Comparison of ENCODE assay signal across 14 cellular contexts in genomic region chr9:115167175-115167574, GRCh38. TPM values are rescaled to one million over a fixed set of nuclear protein-coding genes. Genes with fewer than 3 reads are reported as not detected.
DNase-seq lines count a peak whose midpoint lies in the region; ATAC-seq, FAIRE-seq and TF ChIP-seq lines count a peak whose summit lies in the region.
"Had no signal": no experiment of that assay in that cellular context is flagged by ENCODE, and none has a peak within 500 bp of the region (broad histone marks: within the 10 kb centered on the region; RNA-seq: fewer than 3 reads in every experiment).

No MANE protein-coding gene starts in this region.

- H3K23ac ChIP-seq in H9 (ENCODE audit: insufficient read length, low read depth, low read length), result no peak overlapping the region

- H2AFZ ChIP-seq in osteoblast (ENCODE audit: low read length) (no peak overlapping the region), H9 (ENCODE audit: low read length) (no peak overlapping the region)

- H2BK15ac ChIP-seq in H9 (ENCODE audit: low read depth, low read length), result no peak overlapping the region

- peaks cover 7% of the 10 kb centered on the region for H3K27me3 Mint-ChIP-seq in H9 (ENCODE audit: low read depth)
- H3K27me3 Mint-ChIP-seq: activated B cell treated with CpG ODN at 0.5 μM for 24 hours had no signal

- H3K4ac ChIP-seq in H9 (ENCODE audit: low read depth, low read length), result no peak overlapping the region

- peak overlapping the region; percentile 46 for H3K4me2 ChIP-seq in osteoblast (ENCODE audit: insufficient read depth, low read length)
- no peak overlapping the region for H3K4me2 ChIP-seq in H9 (ENCODE audit: insufficient read depth, insufficient read length, low read length)

- no peaks in the 10 kb centered on the region for H3K27me3 ChIP-seq in RWPE2 (ENCODE audit: insufficient read depth, poor library complexity, severe bottlenecking)
- H3K27me3 ChIP-seq in osteoblast (ENCODE audit: insufficient read depth, low read length), result no peaks in the 10 kb centered on the region
- H3K27me3 ChIP-seq in H9 (ENCODE audit: insufficient read depth, low read length), result no peaks in the 10 kb centered on the region

- TF ChIP-seq CTCF in RWPE2 (IDR thresholded peaks at IDR 0.05; ENCODE audit: poor library complexity, severe bottlenecking) (no peak), epithelial cell of esophagus (IDR thresholded peaks at IDR 0.05; ENCODE audit: insufficient read depth, low read depth, low read length, missing control alignments) (no peak), osteoblast (IDR thresholded peaks at IDR 0.05; ENCODE audit: extremely low read depth, low read depth, low read length) (no peak), H9 (conservative IDR thresholded peaks at IDR 0.05) (no peak)

- H3K36me3 Mint-ChIP-seq in H9 (ENCODE audit: insufficient read depth in 1 of 3, low read depth in 3 of 3), result peaks cover 0 to 14% (median 7%) of the 10 kb centered on the region in 3 experiments; a peak in 4 of 7 replicates

- no peak overlapping the region for H3K18ac ChIP-seq in H9 (ENCODE audit: insufficient read length, low read depth, low read length)

- H3K4me1 Mint-ChIP-seq in H9, result peaks cover 26 to 35% of the 10 kb centered on the region in 2 experiments
- H3K4me1 Mint-ChIP-seq: activated B cell treated with CpG ODN at 0.5 μM for 24 hours had no signal

- H4K20me1 ChIP-seq in osteoblast (ENCODE audit: insufficient read depth, low read length), result no peaks in the 10 kb centered on the region
- H4K20me1 ChIP-seq in H9 (ENCODE audit: control insufficient read depth, insufficient read depth, insufficient read length), result no peaks in the 10 kb centered on the region

- no peak overlapping the region for H2AK5ac ChIP-seq in H9 (ENCODE audit: insufficient read length, low read length)

- no peak overlapping the region for H3K14ac ChIP-seq in H9 (ENCODE audit: insufficient read depth, low read length)

- no peak overlapping the region for H2BK12ac ChIP-seq in H9 (ENCODE audit: insufficient read length, low read depth, low read length)

- H2BK5ac ChIP-seq in H9 (ENCODE audit: insufficient read length, low read length), result no peak overlapping the region

- no peak for TF ChIP-seq POLR2A in GM12892 (IDR thresholded peaks at IDR 0.05; ENCODE audit: low read depth, low read length)

- peak; percentile 89 for ATAC-seq in RWPE2 (ENCODE audit: low read depth)

- H3K9ac ChIP-seq in H9 (ENCODE audit: extremely low read depth, insufficient read length, low read length), result no peak overlapping the region

- H3K4me1 ChIP-seq in RWPE2 (ENCODE audit: insufficient read depth, poor library complexity, severe bottlenecking) (peaks cover 35% of the 10 kb centered on the region), osteoblast (ENCODE audit: insufficient read depth, low read length) (peaks cover 29% of the 10 kb centered on the region), H9 (ENCODE audit: insufficient read depth, low read length) (peaks cover 6% of the 10 kb centered on the region; the same call in 1 of the 2 replicates)

- H3K79me2 ChIP-seq in osteoblast (ENCODE audit: insufficient read depth, low read length), result no peaks in the 10 kb centered on the region
- H3K79me2 ChIP-seq in H9 (ENCODE audit: insufficient read depth, low read length), result no peaks in the 10 kb centered on the region

- H3K27ac Mint-ChIP-seq in H9, result no peak overlapping the region
- H3K27ac Mint-ChIP-seq: activated B cell treated with CpG ODN at 0.5 μM for 24 hours had no signal

- H3K79me1 ChIP-seq in H9 (ENCODE audit: insufficient read depth, low read depth, low read length, poor library complexity, severe bottlenecking), result no peaks in the 10 kb centered on the region

- H2BK20ac ChIP-seq in H9 (ENCODE audit: low read depth, low read length, poor library complexity, severe bottlenecking), result no peak overlapping the region

- no peak for FAIRE-seq in GM12892 (lab: Jason Lieb, UNC)
- FAIRE-seq: endothelial cell of umbilical vein had no signal

- H4K8ac ChIP-seq in H9 (replicated peaks; ENCODE audit: insufficient read length, low read depth, low read length), result no peak overlapping the region

- H3T11ph ChIP-seq in H9 (ENCODE audit: low read length), result no peak overlapping the region

- H2BK120ac ChIP-seq in H9 (ENCODE audit: low read depth, low read length, poor library complexity, severe bottlenecking), result no peak overlapping the region

- H4K91ac ChIP-seq in H9 (ENCODE audit: insufficient read length, low read depth, low read length), result no peak overlapping the region

- H3K23me2 ChIP-seq in H9 (ENCODE audit: insufficient read length, low read depth, low read length, poor library complexity, severe bottlenecking), result no peaks in the 10 kb centered on the region

- no peaks in the 10 kb centered on the region for H3K9me3 ChIP-seq in RWPE2 (ENCODE audit: severe bottlenecking)
- H3K9me3 ChIP-seq in osteoblast (ENCODE audit: low read depth, low read length), result no peaks in the 10 kb centered on the region
- H3K9me3 ChIP-seq in H9 (ENCODE audit: control insufficient read depth, low read depth, low read length), result no peaks in the 10 kb centered on the region

- H3K4me3 ChIP-seq in RWPE2 (ENCODE audit: severe bottlenecking) (no peak overlapping the region), epithelial cell of esophagus (ENCODE audit: low read length) (no peak overlapping the region), osteoblast (ENCODE audit: insufficient read depth, low read length) (no peak overlapping the region)

- no peak overlapping the region for H3K4me3 Mint-ChIP-seq in H9
- H3K4me3 Mint-ChIP-seq: activated B cell treated with CpG ODN at 0.5 μM for 24 hours had no signal

- peaks cover 12 to 13% of the 10 kb centered on the region in 2 experiments; a peak in 4 of 5 replicates for H3K9me3 Mint-ChIP-seq in H9

- no peaks in the 10 kb centered on the region for H3K36me3 ChIP-seq in RWPE2 (ENCODE audit: low read depth)
- no peaks in the 10 kb centered on the region for H3K36me3 ChIP-seq in osteoblast (ENCODE audit: insufficient read depth, low read length)

- H4K5ac ChIP-seq in H9 (ENCODE audit: insufficient read length, low read depth, low read length), result no peak overlapping the region

- H3K56ac ChIP-seq in H9 (ENCODE audit: insufficient read length, low read depth, low read length), result no peak overlapping the region

- H3K27ac ChIP-seq in RWPE2 (ENCODE audit: poor library complexity, severe bottlenecking) (peak overlapping the region; percentile 71), osteoblast (ENCODE audit: low read depth, low read length) (peak overlapping the region; percentile 19), H9 (ENCODE audit: insufficient read length, low read depth, low read length) (no peak overlapping the region), caudate nucleus (ENCODE audit: low read depth, low read length) (no peak overlapping the region)

- peak; percentile 85 for DNase-seq in GM03348 (ENCODE audit: low spot score)
- peak; percentile 76 for DNase-seq in RWPE2 (ENCODE audit: low spot score)
- DNase-seq in epithelial cell of esophagus (ENCODE audit: low read depth), result peak; percentile 86
- DNase-seq in osteoblast (ENCODE audit: insufficient read length, low spot score, missing footprints), result peak; percentile 90
- no peak for DNase-seq in GM12892 (ENCODE audit: insufficient read length)
- no peak for DNase-seq in COR-L47 (lab: John Stamatoyannopoulos, UW)
- DNase-seq in H9, result no peak
- DNase-seq in caudate nucleus (lab: John Stamatoyannopoulos, UW), result no peak
- DNase-seq: activated B cell treated with CpG ODN at 0.5 μM for 24 hours, NCI-H1436 treated with DMSO at 0.1 percent for 48 hours, NCI-H526, SIG-M5, substantia nigra had no signal

- WGBS in H9 (ENCODE audit: extremely low coverage, insufficient read length, low lambda C conversion rate), result no CpG with 5 or more reads among the region's 3 CpGs

RNA-seq across cellular contexts. Expression of gene TNC, which starts 49.2 kb away (rescaled TPM):
- total RNA-seq in osteoblast (611 and 664 TPM in 2 replicates), H9 (2021) (0.63 and 0.88 TPM in 2 replicates)
- polyA plus RNA-seq in GM12892 (2012; ENCODE audit: missing spikeins), result 0.42 TPM
- total RNA-seq: activated B cell treated with CpG ODN at 0.5 μM for 24 hours had no signal
- polyA plus RNA-seq: endothelial cell of umbilical vein had no signal

Comparison
In these comparisons a context has a peak if more than half of its experiments do, and no peak if none do; other contexts are left out.
1. DNase-seq: peak in GM03348 (single experiment), RWPE2 (single experiment), epithelial cell of esophagus (single experiment) and osteoblast (single experiment); none in GM12892 (single experiment), COR-L47 (single experiment), H9 (single experiment) and caudate nucleus (0 of 61).
2. H3K27ac ChIP-seq: peak in RWPE2 (single experiment) and osteoblast (single experiment); none in H9 (single experiment) and caudate nucleus (single experiment).
3. RNA of gene TNC, which starts 49.2 kb away (total RNA-seq): 611 to 664 TPM in osteoblast; 0.63 to 0.88 TPM in H9; every median in the first group is over 100 times any median in the second.